ENCODE assay signal across 35 cellular contexts in the genomic region with DNA sequence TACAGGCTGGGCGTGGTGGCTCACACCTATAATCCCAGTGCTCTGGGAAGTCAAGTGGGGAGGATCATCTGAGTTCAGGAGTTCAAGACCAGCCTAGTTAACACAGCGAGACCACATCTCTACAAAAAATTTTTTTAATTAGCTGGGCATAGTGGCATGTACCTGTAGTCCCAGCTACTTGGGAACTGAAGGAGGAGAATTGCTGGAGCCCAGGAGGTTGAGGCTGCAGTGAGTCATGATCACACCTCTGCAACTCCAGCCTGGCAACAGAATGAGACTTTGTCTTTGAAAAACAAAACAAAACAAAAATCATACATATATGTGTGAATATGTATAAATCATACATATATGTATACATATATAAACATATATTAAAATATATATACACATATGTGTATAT. TPM values are rescaled to one million over a fixed set of nuclear protein-coding genes. Genes with fewer than 3 reads are reported as not detected.
"Had no signal": no experiment of that assay in that cellular context is flagged by ENCODE, and none has a peak within 500 bp of the region (broad histone marks: within the 10 kb centered on the region; RNA-seq: fewer than 3 reads in every experiment).

No MANE protein-coding gene starts in this region.

- H3K36me3 ChIP-seq: colonic mucosa, heart right ventricle, left ventricle myocardium inferior, sigmoid colon, upper lobe of right lung had no signal

- DNase-seq: activated CD4-positive, alpha-beta memory T cell treated with anti-CD3 and anti-CD28 coated beads, Interleukin-2, amount 10 ng/mL, durations not matched to agents 7 days and 5 days; activated CD4-positive, alpha-beta T cell treated with anti-CD3 and anti-CD28 coated beads for 1 hour; activated CD4-positive, alpha-beta T cell treated with anti-CD3 and anti-CD28 coated beads, Interleukin-2, amount 10 ng/mL, durations not matched to agents 7 days and 5 days; activated CD8-positive, alpha-beta memory T cell treated with anti-CD3 and anti-CD28 coated beads, Interleukin-2, amount 50 U/mL, for 48 hours; activated gamma-delta T cell treated with Interleukin-2 at 50 U/mL for 16 hours; activated naive CD4-positive, alpha-beta T cell treated with anti-CD3 and anti-CD28 coated beads, Interleukin-2, amount 50 U/mL, for 16 hours; activated T-cell treated with anti-CD3 and anti-CD28 coated beads, Interleukin-2, amount 50 U/mL, for 4 hours; amniotic stem cell; cerebellar nuclear complex; colonic mucosa; dorsolateral prefrontal cortex; effector memory CD4-positive, alpha-beta T cell; foreskin fibroblast; heart right ventricle; left ventricle myocardium inferior; mucosa of descending colon; retina; sigmoid colon; small intestine; stimulated activated CD4-positive, alpha-beta T cell treated with anti-CD3 and anti-CD28 coated beads, Interleukin-1b, Interleukin-23, amount 100 ng/mL, for 48 hours; stimulated activated CD4-positive, alpha-beta T cell treated with anti-CD3 and anti-CD28 coated beads, Interleukin-4, amount 100 ng/mL, for 4 hours; stimulated activated CD8-positive, alpha-beta memory T cell treated with anti-CD3 and anti-CD28 coated beads, Interleukin-4, amount 100 ng/mL, for 48 hours; stimulated activated naive CD8-positive, alpha-beta T cell treated with anti-CD3 and anti-CD28 coated beads, Interleukin-15, amount 100 ng/mL, for 72 hours; substantia nigra; SW 1271; T-helper 9 cell; upper lobe of right lung had no signal

- H3K27ac ChIP-seq: colonic mucosa, dorsolateral prefrontal cortex, heart right ventricle, left ventricle myocardium inferior, sigmoid colon, upper lobe of right lung had no signal

- H3K9me3 ChIP-seq: colonic mucosa, heart right ventricle, left ventricle myocardium inferior, mucosa of descending colon, sigmoid colon, upper lobe of right lung had no signal

- H3K27ac Mint-ChIP-seq: activated CD4-positive, alpha-beta memory T cell treated with anti-CD3 and anti-CD28 coated beads, Interleukin-2, amount 10 ng/mL, durations not matched to agents 7 days and 5 days; activated CD4-positive, alpha-beta T cell treated with anti-CD3 and anti-CD28 coated beads, Interleukin-2, amount 10 ng/mL, durations not matched to agents 7 days and 5 days; activated T-helper 17 cell treated with anti-CD3 and anti-CD28 coated beads, Interleukin-2, amount 50 U/mL, for 72 hours; natural killer cell treated with Interleukin-12 subunit alpha and Interleukin-12 subunit beta and Interleukin-15 and Interleukin-18, amount 100 ng/mL, for 72 hours; stimulated activated memory B cell treated with anti-CD40 and anti-IgM and Interleukin-4, amounts not matched to agents 10 μg/mL and 1 μg/mL and 100 μg/mL, for 72 hours; T-helper 1 cell treated with Interleukin-12 subunit alpha and Interleukin-12 subunit beta and Interleukin-4 antibody, amounts not matched to agents 30 μg/mL and 1 μg/mL, for 36 hours; WTC11 had no signal

- H3K27me3 ChIP-seq: colonic mucosa, dorsolateral prefrontal cortex, sigmoid colon, upper lobe of right lung had no signal

- H3K4me3 Mint-ChIP-seq: activated CD4-positive, alpha-beta memory T cell treated with anti-CD3 and anti-CD28 coated beads, Interleukin-2, amount 10 ng/mL, durations not matched to agents 7 days and 5 days; activated CD4-positive, alpha-beta T cell treated with anti-CD3 and anti-CD28 coated beads, Interleukin-2, amount 10 ng/mL, durations not matched to agents 7 days and 5 days; activated T-cell treated with anti-CD3 and anti-CD28 coated beads, Interleukin-2, amount 50 U/mL, for 4 hours; activated T-helper 17 cell treated with anti-CD3 and anti-CD28 coated beads, Interleukin-2, amount 50 U/mL, for 72 hours; natural killer cell treated with Interleukin-12 subunit alpha and Interleukin-12 subunit beta and Interleukin-15 and Interleukin-18, amount 100 ng/mL, for 72 hours; stimulated activated memory B cell treated with anti-CD40 and anti-IgM and Interleukin-4, amounts not matched to agents 10 μg/mL and 1 μg/mL and 100 μg/mL, for 72 hours; stimulated activated naive CD8-positive, alpha-beta T cell treated with anti-CD3 and anti-CD28 coated beads, Interleukin-15, amount 100 ng/mL, for 72 hours; T-helper 1 cell treated with Interleukin-12 subunit alpha and Interleukin-12 subunit beta and Interleukin-4 antibody, amounts not matched to agents 30 μg/mL and 1 μg/mL, for 36 hours; WTC11 had no signal

- H3K4me1 Mint-ChIP-seq: activated CD4-positive, alpha-beta memory T cell treated with anti-CD3 and anti-CD28 coated beads, Interleukin-2, amount 10 ng/mL, durations not matched to agents 7 days and 5 days; activated CD4-positive, alpha-beta T cell treated with anti-CD3 and anti-CD28 coated beads, Interleukin-2, amount 10 ng/mL, durations not matched to agents 7 days and 5 days; activated T-helper 17 cell treated with anti-CD3 and anti-CD28 coated beads, Interleukin-2, amount 50 U/mL, for 72 hours; stimulated activated memory B cell treated with anti-CD40 and anti-IgM and Interleukin-4, amounts not matched to agents 10 μg/mL and 1 μg/mL and 100 μg/mL, for 72 hours; stimulated activated naive CD8-positive, alpha-beta T cell treated with anti-CD3 and anti-CD28 coated beads, Interleukin-15, amount 100 ng/mL, for 72 hours had no signal

- H3K4me1 ChIP-seq: colonic mucosa, heart right ventricle, left ventricle myocardium inferior, sigmoid colon had no signal

- H3K9me3 Mint-ChIP-seq: activated CD4-positive, alpha-beta memory T cell treated with anti-CD3 and anti-CD28 coated beads, Interleukin-2, amount 10 ng/mL, durations not matched to agents 7 days and 5 days; activated CD4-positive, alpha-beta T cell treated with anti-CD3 and anti-CD28 coated beads, Interleukin-2, amount 10 ng/mL, durations not matched to agents 7 days and 5 days; activated T-cell treated with anti-CD3 and anti-CD28 coated beads, Interleukin-2, amount 50 U/mL, for 4 hours; natural killer cell treated with Interleukin-12 subunit alpha and Interleukin-12 subunit beta and Interleukin-15 and Interleukin-18, amount 100 ng/mL, for 72 hours; stimulated activated naive CD8-positive, alpha-beta T cell treated with anti-CD3 and anti-CD28 coated beads, Interleukin-15, amount 100 ng/mL, for 72 hours; T-helper 1 cell treated with Interleukin-12 subunit alpha and Interleukin-12 subunit beta and Interleukin-4 antibody, amounts not matched to agents 30 μg/mL and 1 μg/mL, for 36 hours; WTC11 had no signal

- ATAC-seq: activated T-cell treated with anti-CD3 and anti-CD28 coated beads, Interleukin-2, amount 50 U/mL, for 4 hours; activated T-helper 17 cell treated with anti-CD3 and anti-CD28 coated beads, Interleukin-2, amount 50 U/mL, for 72 hours; heart right ventricle; mucosa of descending colon; natural killer cell treated with Interleukin-12 subunit alpha and Interleukin-12 subunit beta and Interleukin-15 and Interleukin-18, amount 100 ng/mL, for 72 hours; stimulated activated memory B cell treated with anti-CD40 and anti-IgM and Interleukin-4, amounts not matched to agents 10 μg/mL and 1 μg/mL and 100 μg/mL, for 72 hours; stimulated activated naive CD8-positive, alpha-beta T cell treated with anti-CD3 and anti-CD28 coated beads, Interleukin-15, amount 100 ng/mL, for 72 hours; WTC11 had no signal

- H3K4me3 ChIP-seq: colonic mucosa, dorsolateral prefrontal cortex, heart right ventricle, left ventricle myocardium inferior, lung, mucosa of descending colon, sigmoid colon, upper lobe of right lung had no signal

- H3K36me3 Mint-ChIP-seq: natural killer cell treated with Interleukin-12 subunit alpha and Interleukin-12 subunit beta and Interleukin-15 and Interleukin-18, amount 100 ng/mL, for 72 hours; stimulated activated memory B cell treated with anti-CD40 and anti-IgM and Interleukin-4, amounts not matched to agents 10 μg/mL and 1 μg/mL and 100 μg/mL, for 72 hours; WTC11 had no signal

RNA-seq across cellular contexts. Expression of a gene that starts 54.1 kb away (rescaled TPM):
- total RNA-seq: activated CD4-positive, alpha-beta memory T cell treated with anti-CD3 and anti-CD28 coated beads, Interleukin-2, amount 10 ng/mL, durations not matched to agents 7 days and 5 days; activated CD4-positive, alpha-beta T cell treated with anti-CD3 and anti-CD28 coated beads, Interleukin-2, amount 10 ng/mL, durations not matched to agents 7 days and 5 days; activated T-cell treated with anti-CD3 and anti-CD28 coated beads, Interleukin-2, amount 50 U/mL, for 4 hours; colonic mucosa; heart right ventricle; left ventricle myocardium inferior; myocyte; natural killer cell treated with Interleukin-12 subunit alpha and Interleukin-12 subunit beta and Interleukin-15 and Interleukin-18, amount 100 ng/mL, for 72 hours; progenitor cell of endocrine pancreas; upper lobe of right lung had no signal
